ENCODE assay signal across 8 cellular contexts in the genomic region with DNA sequence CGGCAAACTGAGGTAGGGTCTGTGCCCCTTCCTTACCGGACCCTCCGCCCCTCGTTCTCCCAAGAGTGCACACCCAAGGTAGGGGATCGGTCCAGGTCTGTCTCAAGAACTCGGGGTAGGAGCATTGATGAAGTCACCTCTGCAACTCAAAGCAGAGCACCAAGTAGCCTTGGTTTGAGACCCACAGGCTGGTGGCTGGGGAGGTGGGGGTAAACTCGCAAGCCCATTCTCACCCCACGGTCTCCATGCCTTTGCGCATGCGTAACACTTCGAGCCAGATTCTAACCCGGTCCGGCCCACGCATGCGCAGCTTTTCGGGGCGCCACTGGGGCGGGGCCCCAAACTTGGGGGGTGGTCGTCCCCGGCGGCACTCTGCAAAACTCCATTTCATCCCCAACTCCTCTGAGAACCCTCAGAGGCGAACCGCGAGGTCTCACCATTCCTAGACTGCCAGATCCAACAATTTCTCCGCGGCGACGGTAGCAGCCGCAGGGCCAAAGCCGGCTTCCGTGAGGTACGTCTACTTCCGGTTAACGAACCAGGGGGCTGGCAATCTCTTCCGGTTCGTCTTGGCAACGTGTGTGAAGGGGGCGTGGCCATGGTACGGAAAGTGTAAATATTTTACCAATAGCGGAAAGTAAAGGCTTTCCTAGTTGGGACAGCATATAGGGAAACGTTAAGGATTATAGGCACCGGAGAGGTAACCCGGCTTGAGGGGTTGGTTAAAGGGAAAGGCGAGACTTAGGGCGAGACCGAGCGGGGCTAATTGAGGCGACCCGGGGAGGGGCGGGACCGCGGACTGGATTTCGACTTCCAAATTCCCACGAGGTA. TPM values are rescaled to one million over a fixed set of nuclear protein-coding genes. Genes with fewer than 3 reads are reported as not detected.
A peak's percentile ranks its signal among the peaks of the same experiment; 100 is the strongest.
DNase-seq lines count a peak whose midpoint lies in the region; ATAC-seq and TF ChIP-seq lines count a peak whose summit lies in the region.

A gene with protein sequence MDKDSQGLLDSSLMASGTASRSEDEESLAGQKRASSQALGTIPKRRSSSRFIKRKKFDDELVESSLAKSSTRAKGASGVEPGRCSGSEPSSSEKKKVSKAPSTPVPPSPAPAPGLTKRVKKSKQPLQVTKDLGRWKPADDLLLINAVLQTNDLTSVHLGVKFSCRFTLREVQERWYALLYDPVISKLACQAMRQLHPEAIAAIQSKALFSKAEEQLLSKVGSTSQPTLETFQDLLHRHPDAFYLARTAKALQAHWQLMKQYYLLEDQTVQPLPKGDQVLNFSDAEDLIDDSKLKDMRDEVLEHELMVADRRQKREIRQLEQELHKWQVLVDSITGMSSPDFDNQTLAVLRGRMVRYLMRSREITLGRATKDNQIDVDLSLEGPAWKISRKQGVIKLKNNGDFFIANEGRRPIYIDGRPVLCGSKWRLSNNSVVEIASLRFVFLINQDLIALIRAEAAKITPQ (minus strand): TSS at position 532 of the 831 bp plus-strand sequence. CDS start 1,411 bp downstream, outside the sequence.

- in situ Hi-C loops in KBM-7 (cut with MboI; ENCODE audit: low pct_unique_long_range_greater_than_20kb, low sequenced_read_pairs), result no loop called here

- DNase-seq in DMS114 treated with DMSO at 0.1 percent for 48 hours (lab: John Stamatoyannopoulos, UW; ENCODE audit: unreplicated experiment), result peak; percentile 84
- peak; percentile 92 for DNase-seq in KBM-7
- DNase-seq in activated T-cell treated with anti-CD3 and anti-CD28 coated beads, Interleukin-2, amount 50 U/mL, for 4 hours, result peak; percentile 86
- peak; percentile 80 to 81 for DNase-seq in stimulated activated CD8-positive, alpha-beta memory T cell treated with anti-CD3 and anti-CD28 coated beads, Interleukin-7, amount 100 ng/mL, for 4 hours (ENCODE audit: low read depth in 2 of 2)

- peaks cover 9 to 29% of the 10 kb centered on the region in 2 donors for H3K4me1 ChIP-seq in muscle layer of duodenum (ENCODE audit: control insufficient read depth in 1 of 2, insufficient read depth in 2 of 2, low read length in 2 of 2)

- peaks cover 21 to 28% of the 10 kb centered on the region in 2 donors for H3K36me3 ChIP-seq in muscle layer of duodenum (ENCODE audit: control insufficient read depth in 1 of 2, insufficient read depth in 2 of 2, low read length in 2 of 2)

- no peaks in the 10 kb centered on the region for H3K9me3 Mint-ChIP-seq in activated T-cell treated with anti-CD3 and anti-CD28 coated beads, Interleukin-2, amount 50 U/mL, for 4 hours

- H3K9me3 ChIP-seq in muscle layer of duodenum (ENCODE audit: control insufficient read depth in 1 of 2, low read length in 2 of 2), result no peaks in the 10 kb centered on the region

- H3K36me3 Mint-ChIP-seq in activated T-cell treated with anti-CD3 and anti-CD28 coated beads, Interleukin-2, amount 50 U/mL, for 4 hours (ENCODE audit: insufficient read depth), result peaks cover 17% of the 10 kb centered on the region

- H3K4me3 Mint-ChIP-seq in activated T-cell treated with anti-CD3 and anti-CD28 coated beads, Interleukin-2, amount 50 U/mL, for 4 hours, result peak within 1 kb of the TSS; percentile 99

- ATAC-seq in GM21576 (IDR thresholded peaks at IDR 0.05; ENCODE audit: unreplicated experiment), result peak; percentile 80
- peak; percentile 89 to 90 for ATAC-seq in activated T-cell treated with anti-CD3 and anti-CD28 coated beads, Interleukin-2, amount 50 U/mL, for 4 hours
- peak; percentile 84 for ATAC-seq in esophagus mucosa

- peak within 1 kb of the TSS; percentile 97 for H3K27ac ChIP-seq in muscle layer of duodenum (ENCODE audit: low read length)

- no peaks in the 10 kb centered on the region for H3K27me3 ChIP-seq in muscle layer of duodenum (ENCODE audit: low read depth, low read length)

- peaks cover 54% of the 10 kb centered on the region for H3K4me1 Mint-ChIP-seq in activated T-cell treated with anti-CD3 and anti-CD28 coated beads, Interleukin-2, amount 50 U/mL, for 4 hours (ENCODE audit: low read depth)

- no peaks in the 10 kb centered on the region for H3K27me3 Mint-ChIP-seq in activated T-cell treated with anti-CD3 and anti-CD28 coated beads, Interleukin-2, amount 50 U/mL, for 4 hours (ENCODE audit: low read depth)

- peak within 1 kb of the TSS; percentile 96 to 99 for H3K4me3 ChIP-seq in muscle layer of duodenum (ENCODE audit: low read depth in 1 of 2, low read length in 2 of 2)

TF ChIP-seq in PFSK-1, 5 proteins besides CTCF, POLR2A, EP300 and RAD21:
- TF ChIP-seq SIN3A (IDR thresholded peaks at IDR 0.05; ENCODE audit: borderline replicate concordance, insufficient read depth, low read length), result no peak; the same call in 1 of the 2 replicates
- peak; percentile 94 for TF ChIP-seq TAF1 (IDR thresholded peaks at IDR 0.05; ENCODE audit: borderline replicate concordance, insufficient read depth, low read length)
- TF ChIP-seq, protein P1, sequence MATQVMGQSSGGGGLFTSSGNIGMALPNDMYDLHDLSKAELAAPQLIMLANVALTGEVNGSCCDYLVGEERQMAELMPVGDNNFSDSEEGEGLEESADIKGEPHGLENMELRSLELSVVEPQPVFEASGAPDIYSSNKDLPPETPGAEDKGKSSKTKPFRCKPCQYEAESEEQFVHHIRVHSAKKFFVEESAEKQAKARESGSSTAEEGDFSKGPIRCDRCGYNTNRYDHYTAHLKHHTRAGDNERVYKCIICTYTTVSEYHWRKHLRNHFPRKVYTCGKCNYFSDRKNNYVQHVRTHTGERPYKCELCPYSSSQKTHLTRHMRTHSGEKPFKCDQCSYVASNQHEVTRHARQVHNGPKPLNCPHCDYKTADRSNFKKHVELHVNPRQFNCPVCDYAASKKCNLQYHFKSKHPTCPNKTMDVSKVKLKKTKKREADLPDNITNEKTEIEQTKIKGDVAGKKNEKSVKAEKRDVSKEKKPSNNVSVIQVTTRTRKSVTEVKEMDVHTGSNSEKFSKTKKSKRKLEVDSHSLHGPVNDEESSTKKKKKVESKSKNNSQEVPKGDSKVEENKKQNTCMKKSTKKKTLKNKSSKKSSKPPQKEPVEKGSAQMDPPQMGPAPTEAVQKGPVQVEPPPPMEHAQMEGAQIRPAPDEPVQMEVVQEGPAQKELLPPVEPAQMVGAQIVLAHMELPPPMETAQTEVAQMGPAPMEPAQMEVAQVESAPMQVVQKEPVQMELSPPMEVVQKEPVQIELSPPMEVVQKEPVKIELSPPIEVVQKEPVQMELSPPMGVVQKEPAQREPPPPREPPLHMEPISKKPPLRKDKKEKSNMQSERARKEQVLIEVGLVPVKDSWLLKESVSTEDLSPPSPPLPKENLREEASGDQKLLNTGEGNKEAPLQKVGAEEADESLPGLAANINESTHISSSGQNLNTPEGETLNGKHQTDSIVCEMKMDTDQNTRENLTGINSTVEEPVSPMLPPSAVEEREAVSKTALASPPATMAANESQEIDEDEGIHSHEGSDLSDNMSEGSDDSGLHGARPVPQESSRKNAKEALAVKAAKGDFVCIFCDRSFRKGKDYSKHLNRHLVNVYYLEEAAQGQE (IDR thresholded peaks at IDR 0.05; ENCODE audit: insufficient read depth in 1 of 2, low read depth in 2 of 2, low read length in 2 of 2), result 0 out of 4 replicates have a peak, but pooled peaks of 1 of the 2 experiments have one; percentile 10
- TF ChIP-seq FOXP2 (optimal IDR thresholded peaks at IDR 0.05; ENCODE audit: borderline replicate concordance, extremely low read depth, extremely low read length, insufficient read depth), result peak; percentile 45
- TF ChIP-seq POLR2AphosphoS5 (IDR thresholded peaks at IDR 0.05; ENCODE audit: low read depth, low read length), result peak; percentile 97

RNA-seq across cellular contexts. Expression of the gene that starts here (rescaled TPM):
- polyA plus RNA-seq in PFSK-1 (2012; ENCODE audit: insufficient read length, low read depth), result 74.2 TPM
- 10 to 100 TPM; 83.9 to 98.7 (median 92.1) TPM for total RNA-seq in activated T-cell treated with anti-CD3 and anti-CD28 coated beads, Interleukin-2, amount 50 U/mL, for 4 hours
- 41.8 TPM for total RNA-seq in esophagus mucosa

Comparison
In these comparisons a context has a peak if more than half of its experiments do, and no peak if none do; other contexts are left out.
1. Peak in every context shown above with its lines: DNase-seq, ATAC-seq, H3K4me3 ChIP-seq and H3K27ac ChIP-seq.